Comparison of ENCODE assay signal across 1 cellular context in the genomic region with DNA sequence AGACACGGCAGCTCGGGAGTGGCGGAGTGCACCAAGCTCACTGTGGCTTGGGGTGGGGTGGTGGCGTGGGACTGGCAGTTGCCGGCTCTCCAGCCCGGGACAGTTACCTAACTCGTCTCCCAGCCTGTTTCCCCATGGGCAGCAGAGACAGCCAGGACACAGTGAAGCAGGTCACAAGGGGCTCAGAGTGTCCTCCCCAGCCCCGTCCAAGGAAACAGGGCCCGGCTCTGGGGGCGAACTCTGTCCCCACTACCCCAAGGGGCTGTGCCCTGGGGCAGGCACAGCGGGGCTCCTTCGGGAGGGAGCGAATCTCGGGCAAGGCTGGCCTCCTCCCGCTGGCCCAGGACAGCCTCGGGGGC.
TF ChIP-seq lines count a peak whose summit lies in the region.

No MANE protein-coding gene starts in this region.

TF ChIP-seq in GM23338, 12 proteins besides CTCF, POLR2A, EP300 and RAD21 (continued from another document):
- TF ChIP-seq, protein P1, sequence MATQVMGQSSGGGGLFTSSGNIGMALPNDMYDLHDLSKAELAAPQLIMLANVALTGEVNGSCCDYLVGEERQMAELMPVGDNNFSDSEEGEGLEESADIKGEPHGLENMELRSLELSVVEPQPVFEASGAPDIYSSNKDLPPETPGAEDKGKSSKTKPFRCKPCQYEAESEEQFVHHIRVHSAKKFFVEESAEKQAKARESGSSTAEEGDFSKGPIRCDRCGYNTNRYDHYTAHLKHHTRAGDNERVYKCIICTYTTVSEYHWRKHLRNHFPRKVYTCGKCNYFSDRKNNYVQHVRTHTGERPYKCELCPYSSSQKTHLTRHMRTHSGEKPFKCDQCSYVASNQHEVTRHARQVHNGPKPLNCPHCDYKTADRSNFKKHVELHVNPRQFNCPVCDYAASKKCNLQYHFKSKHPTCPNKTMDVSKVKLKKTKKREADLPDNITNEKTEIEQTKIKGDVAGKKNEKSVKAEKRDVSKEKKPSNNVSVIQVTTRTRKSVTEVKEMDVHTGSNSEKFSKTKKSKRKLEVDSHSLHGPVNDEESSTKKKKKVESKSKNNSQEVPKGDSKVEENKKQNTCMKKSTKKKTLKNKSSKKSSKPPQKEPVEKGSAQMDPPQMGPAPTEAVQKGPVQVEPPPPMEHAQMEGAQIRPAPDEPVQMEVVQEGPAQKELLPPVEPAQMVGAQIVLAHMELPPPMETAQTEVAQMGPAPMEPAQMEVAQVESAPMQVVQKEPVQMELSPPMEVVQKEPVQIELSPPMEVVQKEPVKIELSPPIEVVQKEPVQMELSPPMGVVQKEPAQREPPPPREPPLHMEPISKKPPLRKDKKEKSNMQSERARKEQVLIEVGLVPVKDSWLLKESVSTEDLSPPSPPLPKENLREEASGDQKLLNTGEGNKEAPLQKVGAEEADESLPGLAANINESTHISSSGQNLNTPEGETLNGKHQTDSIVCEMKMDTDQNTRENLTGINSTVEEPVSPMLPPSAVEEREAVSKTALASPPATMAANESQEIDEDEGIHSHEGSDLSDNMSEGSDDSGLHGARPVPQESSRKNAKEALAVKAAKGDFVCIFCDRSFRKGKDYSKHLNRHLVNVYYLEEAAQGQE (IDR thresholded peaks at IDR 0.05; ENCODE audit: unreplicated experiment) = no peak
- no peak for TF ChIP-seq CREB1 (CRISPR knock-in tag; IDR thresholded peaks at IDR 0.05; ENCODE audit: low read depth)
- TF ChIP-seq ZNF114 (CRISPR knock-in tag; IDR thresholded peaks at IDR 0.05) = no peak
- no peak for TF ChIP-seq NANOG (IDR thresholded peaks at IDR 0.05; ENCODE audit: borderline replicate concordance)
- no peak for TF ChIP-seq JUNB (IDR thresholded peaks at IDR 0.05; ENCODE audit: unreplicated experiment)
- TF ChIP-seq ETS1 (IDR thresholded peaks at IDR 0.05) = no peak
